ENCODE assay signal across 11 cellular contexts in genomic region chr15:90595760-90596155, GRCh38.
DNase-seq lines count a peak whose midpoint lies in the region; ATAC-seq and TF ChIP-seq lines count a peak whose summit lies in the region.
"Had no signal": no experiment of that assay in that cellular context is flagged by ENCODE, and none has a peak within 500 bp of the region (broad histone marks: within the 10 kb centered on the region; RNA-seq: fewer than 3 reads in every experiment).

No MANE protein-coding gene starts in this region.

- intact Hi-C loops in dendritic cell treated with granulocyte-macrophage colony-stimulating factor and Interleukin-4, amounts not matched to agents 40 ng/mL and 50 ng/mL, for 4 days (cut with micrococcal nuclease): loop anchor here (5.0 kb wide), 1 partner anchor 33 kb away; no protein-coding TSS in a partner anchor
- intact Hi-C loops in tibial artery (cut with DNase I; ENCODE audit: low total_unique reads): no loop called here

- H3K27me3 Mint-ChIP-seq in activated T-cell treated with anti-CD3 and anti-CD28 coated beads, Interleukin-2, amount 50 U/mL, for 72 hours (ENCODE audit: low read depth): no peaks in the 10 kb centered on the region
- H3K27me3 Mint-ChIP-seq in IgD-negative memory B cell: no peaks in the 10 kb centered on the region
- H3K27me3 Mint-ChIP-seq in dendritic cell treated with granulocyte-macrophage colony-stimulating factor and Interleukin-4, amounts not matched to agents 40 ng/mL and 50 ng/mL, for 4 days: no peaks in the 10 kb centered on the region

- no peaks in the 10 kb centered on the region for H3K9me3 Mint-ChIP-seq in activated T-cell treated with anti-CD3 and anti-CD28 coated beads, Interleukin-2, amount 50 U/mL, for 72 hours
- no peaks in the 10 kb centered on the region for H3K9me3 Mint-ChIP-seq in IgD-negative memory B cell
- H3K9me3 Mint-ChIP-seq in dendritic cell treated with granulocyte-macrophage colony-stimulating factor and Interleukin-4, amounts not matched to agents 40 ng/mL and 50 ng/mL, for 4 days: no peaks in the 10 kb centered on the region

- H3K27ac Mint-ChIP-seq in activated T-cell treated with anti-CD3 and anti-CD28 coated beads, Interleukin-2, amount 50 U/mL, for 72 hours: peak overlapping the region; percentile 97
- H3K27ac Mint-ChIP-seq in IgD-negative memory B cell: peak overlapping the region; percentile 84 to 97 (median 96)
- peak overlapping the region; percentile 67 for H3K27ac Mint-ChIP-seq in dendritic cell treated with granulocyte-macrophage colony-stimulating factor and Interleukin-4, amounts not matched to agents 40 ng/mL and 50 ng/mL, for 4 days

- peak overlapping the region; percentile 30 to 59 for H3K4me3 Mint-ChIP-seq in activated T-cell treated with anti-CD3 and anti-CD28 coated beads, Interleukin-2, amount 50 U/mL, for 72 hours
- peak overlapping the region; percentile 32 to 99 (median 91) for H3K4me3 Mint-ChIP-seq in IgD-negative memory B cell
- H3K4me3 Mint-ChIP-seq in dendritic cell treated with granulocyte-macrophage colony-stimulating factor and Interleukin-4, amounts not matched to agents 40 ng/mL and 50 ng/mL, for 4 days: no peak overlapping the region

- H3K36me3 ChIP-seq in tibial artery: peaks cover 0 to 11% (median 0%) of the 10 kb centered on the region in 3 donors
- H3K36me3 ChIP-seq: prostate gland had no signal

- TF ChIP-seq CTCF in tibial artery (IDR thresholded peaks at IDR 0.05): no peak

- H3K4me1 ChIP-seq in tibial artery: peaks cover 0 to 90% (median 61%) of the 10 kb centered on the region in 4 donors

- no peaks in the 10 kb centered on the region for H3K27me3 ChIP-seq in tibial artery

- H3K9me3 ChIP-seq in tibial artery: no peaks in the 10 kb centered on the region
- H3K9me3 ChIP-seq: prostate gland had no signal

- peak overlapping the region; percentile 76 to 78 for H3K27ac ChIP-seq in tibial artery
- H3K27ac ChIP-seq: SK-N-MC had no signal

- H3K4me1 Mint-ChIP-seq in activated T-cell treated with anti-CD3 and anti-CD28 coated beads, Interleukin-2, amount 50 U/mL, for 72 hours (ENCODE audit: low read depth): peaks cover 86% of the 10 kb centered on the region
- H3K4me1 Mint-ChIP-seq in IgD-negative memory B cell: peaks cover 56 to 65% (median 57%) of the 10 kb centered on the region in 3 donors
- H3K4me1 Mint-ChIP-seq in dendritic cell treated with granulocyte-macrophage colony-stimulating factor and Interleukin-4, amounts not matched to agents 40 ng/mL and 50 ng/mL, for 4 days (ENCODE audit: low read depth): peaks cover 74% of the 10 kb centered on the region

- H3K4me3 ChIP-seq in tibial artery: no peak overlapping the region
- H3K4me3 ChIP-seq: prostate gland, SK-N-MC had no signal

- ATAC-seq in activated T-cell treated with anti-CD3 and anti-CD28 coated beads, Interleukin-2, amount 50 U/mL, for 72 hours (replicated peaks in 1 of 2): no peak

- peaks cover 12 to 19% of the 10 kb centered on the region in 2 donors for H3K36me3 Mint-ChIP-seq in activated T-cell treated with anti-CD3 and anti-CD28 coated beads, Interleukin-2, amount 50 U/mL, for 72 hours (ENCODE audit: insufficient read depth in 2 of 2)
- peaks cover 5% of the 10 kb centered on the region for H3K36me3 Mint-ChIP-seq in IgD-negative memory B cell
- H3K36me3 Mint-ChIP-seq in dendritic cell treated with granulocyte-macrophage colony-stimulating factor and Interleukin-4, amounts not matched to agents 40 ng/mL and 50 ng/mL, for 4 days (ENCODE audit: low read depth): peaks cover 23% of the 10 kb centered on the region

- no peak for DNase-seq in activated T-cell treated with anti-CD3 and anti-CD28 coated beads, Interleukin-2, amount 50 U/mL, for 72 hours
- no peak for DNase-seq in activated T-cell treated with anti-CD3 and anti-CD28 coated beads, Interleukin-2, amount 50 U/mL, for 48 hours
- DNase-seq in tibial artery (no peak), Ammon's horn (ENCODE audit: low spot score) (no peak), NCI-H128 (lab: John Stamatoyannopoulos, UW; ENCODE audit: unreplicated experiment) (no peak), DMS153 (lab: John Stamatoyannopoulos, UW) (no peak)
- DNase-seq: NCI-H2171 treated with DMSO at 0.1 percent for 48 hours had no signal
